Comparison of ENCODE assay signal across 8 cellular contexts in the genomic region with DNA sequence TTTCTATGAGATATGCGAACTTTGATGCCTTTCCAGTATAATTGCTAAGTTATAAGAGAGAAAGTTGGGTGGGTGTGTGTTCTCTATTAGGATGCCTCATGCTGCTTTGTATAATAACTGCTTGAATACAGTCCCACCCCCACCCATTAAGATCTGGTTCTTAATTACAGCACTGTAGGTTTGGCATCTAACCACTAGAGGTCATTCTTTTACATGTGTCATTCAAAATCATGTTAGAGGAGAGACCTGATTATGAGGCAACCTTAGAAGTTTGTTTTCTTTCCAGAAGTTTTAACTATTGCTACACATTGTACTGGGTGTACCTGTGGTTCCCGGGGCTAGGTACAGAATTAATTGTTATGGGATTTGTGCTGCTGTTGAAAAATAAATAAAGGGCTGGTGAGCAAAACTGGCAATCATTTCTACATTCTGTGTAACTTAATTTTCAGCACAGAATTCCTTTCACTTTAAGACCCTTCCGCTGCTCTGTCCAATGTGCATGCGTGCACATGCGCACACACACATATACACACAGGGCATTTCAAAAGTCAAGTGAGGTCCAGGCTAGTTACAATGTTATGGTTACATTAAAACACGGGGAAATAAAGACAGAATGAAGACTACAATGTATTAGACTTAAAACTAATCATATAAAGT.
A peak's percentile ranks its signal among the peaks of the same experiment; 100 is the strongest.
DNase-seq lines count a peak whose midpoint lies in the region; ATAC-seq, FAIRE-seq and TF ChIP-seq lines count a peak whose summit lies in the region.

No MANE protein-coding gene starts in this region.

- CTCF ChIA-PET in GM12878 (lab: Yijun Ruan, JAX) (interaction anchor here (0.6 to 1.8 kb wide), 14 partner anchors 9 to 820 kb away, joined by 3 to 12 read pairs (median 3); no protein-coding TSS in a partner anchor), HepG2 (lab: Yijun Ruan, JAX; ENCODE audit: low intra/inter-chr PET ratio, low total read pairs) (no interaction called here)

- H3K27ac ChIP-seq in KMS-11 (no peak overlapping the region), GM12878 (ENCODE audit: control insufficient read depth, insufficient read depth) (no peak overlapping the region), HepG2 (ENCODE audit: extremely low read length, insufficient read depth, low read length) (no peak overlapping the region)

- H3K79me2 ChIP-seq in KMS-11 (ENCODE audit: insufficient read depth, low read depth) (no peaks in the 10 kb centered on the region), GM12878 (ENCODE audit: control insufficient read depth, insufficient read depth, low read length) (no peaks in the 10 kb centered on the region), HepG2 (ENCODE audit: insufficient read depth, low read length) (no peaks in the 10 kb centered on the region)

- no peak overlapping the region for H3K9ac ChIP-seq in KMS-11
- H3K9ac ChIP-seq in GM12878 (ENCODE audit: control insufficient read depth, insufficient read depth, low read length) = no peak overlapping the region
- H3K9ac ChIP-seq in HepG2 (ENCODE audit: insufficient read depth, low read depth, low read length) = no peak overlapping the region

- H3K4me2 ChIP-seq in KMS-11 (no peak overlapping the region), GM12878 (ENCODE audit: control insufficient read depth, insufficient read depth) (no peak overlapping the region), HepG2 (ENCODE audit: low read depth, low read length) (no peak overlapping the region)

- intact Hi-C loops in GM12878 (cut with micrococcal nuclease; ENCODE audit: unreplicated experiment) = loop anchor here (2.0 to 5.0 kb wide), 5 partner anchors 80 to 377 kb away; no protein-coding TSS in a partner anchor
- intact Hi-C loops in HepG2 (cut with micrococcal nuclease; ENCODE audit: unreplicated experiment) = loop anchor here (10.0 kb wide), 1 partner anchor 777 kb away; no protein-coding TSS in a partner anchor

- H3K27me3 ChIP-seq in KMS-11 (ENCODE audit: insufficient read depth, low read depth) (no peaks in the 10 kb centered on the region), GM12878 (replicated peaks in 1 of 2; ENCODE audit: control insufficient read depth in 2 of 2, insufficient read depth in 2 of 2, low read length in 1 of 2) (no peaks in the 10 kb centered on the region), HepG2 (ENCODE audit: control insufficient read depth in 1 of 2, insufficient read depth in 2 of 2, low read length in 2 of 2) (no peaks in the 10 kb centered on the region)

- in situ Hi-C loops in GM12878 (cut with MboI) (loop anchor here (10.0 kb wide), 1 partner anchor 387 kb away; no protein-coding TSS in a partner anchor), HepG2 (cut with HindIII; ENCODE audit: extremely low pct_ligation_motif_present, low pct_unique_long_range_greater_than_20kb) (no loop called here)

- H3K9me3 ChIP-seq in GM12878 (replicated peaks; ENCODE audit: control insufficient read depth, insufficient read depth, low read length) (no peaks in the 10 kb centered on the region), HepG2 (ENCODE audit: low read length) (peaks cover 7% of the 10 kb centered on the region; the same call in 1 of the 2 replicates)

- BruUV-seq in GM12878 (replicated peaks; lab: Mats Ljungman, UMichigan) = no TSS peak
- BruUV-seq in HepG2 (replicated peaks; lab: Mats Ljungman, UMichigan) = no TSS peak

- TF ChIP-seq CTCF in AG10803 (conservative IDR thresholded peaks at IDR 0.05; ENCODE audit: low read length) = peak; percentile 15
- TF ChIP-seq CTCF in KMS-11 (conservative IDR thresholded peaks at IDR 0.05; ENCODE audit: low read depth, low read length) = peak; percentile 62
- peak; percentile 57 to 71 (median 59); a peak in 5 of 6 replicates for TF ChIP-seq CTCF in GM12878 (IDR thresholded peaks at IDR 0.05 in 2 of 3, conservative IDR thresholded peaks at IDR 0.05 in 1 of 3; ENCODE audit: control insufficient read depth in 2 of 3, extremely low read depth in 1 of 3, insufficient read depth in 1 of 3, low read depth in 3 of 3, low read length in 3 of 3)
- peak; percentile 25; the same call in 1 of the 2 replicates for TF ChIP-seq CTCF in HepG2 (CRISPR knock-in tag; IDR thresholded peaks at IDR 0.05)

- H3K4me1 ChIP-seq in KMS-11 (ENCODE audit: low read depth, poor library complexity, severe bottlenecking) (no peaks in the 10 kb centered on the region), GM12878 (ENCODE audit: control insufficient read depth, insufficient read depth, low read length) (no peaks in the 10 kb centered on the region), HepG2 (ENCODE audit: insufficient read depth, low read length) (no peaks in the 10 kb centered on the region)

- peak; percentile 64 for FAIRE-seq in GM12878 (lab: Jason Lieb, UNC)
- FAIRE-seq in HepG2 (lab: Jason Lieb, UNC) = no peak

- SMC1A ChIA-PET in GM12878 (lab: Charles Lee; ENCODE audit: uncharacterized antibody, unreplicated experiment) = interaction anchor here (0.6 to 3.4 kb wide), 11 partner anchors 9 to 177 kb away, joined by 3 to 13 read pairs (median 4); no protein-coding TSS in a partner anchor

- POLR2A ChIA-PET in GM12878 (lab: Charles Lee) (interaction anchor here (0.5 kb wide), 1 partner anchor 863 kb away, joined by 3 read pairs; no protein-coding TSS in a partner anchor), HepG2 (lab: Yijun Ruan, JAX) (no interaction called here)

- RAD21 ChIA-PET in GM12878 (lab: Charles Lee; ENCODE audit: unreplicated experiment) = interaction anchor here (0.8 to 1.2 kb wide), 4 partner anchors 46 to 885 kb away, joined by 3 read pairs; no protein-coding TSS in a partner anchor

- 14% methylated on average over 6 of the region's 6 CpGs for WGBS in GM12878 (ENCODE audit: insufficient coverage, insufficient replicate concordance, low lambda C conversion rate, missing lambda C conversion rate)
- 29% methylated on average over 6 of the region's 6 CpGs for WGBS in HepG2 (ENCODE audit: low lambda C conversion rate)

- H3K36me3 ChIP-seq in KMS-11 (ENCODE audit: insufficient read depth) (no peaks in the 10 kb centered on the region), GM12878 (ENCODE audit: control insufficient read depth in 2 of 2, insufficient read depth in 2 of 2, low read length in 1 of 2) (no peaks in the 10 kb centered on the region), HepG2 (replicated peaks in 1 of 2; ENCODE audit: control insufficient read depth in 1 of 2, insufficient read depth in 2 of 2, low read length in 2 of 2) (no peaks in the 10 kb centered on the region)

- TF ChIP-seq EP300 in GM12878 (IDR thresholded peaks at IDR 0.05; ENCODE audit: borderline replicate concordance in 1 of 2, control insufficient read depth in 1 of 2, low read depth in 2 of 2, low read length in 2 of 2) = no peak
- no peak for TF ChIP-seq EP300 in HepG2 (IDR thresholded peaks at IDR 0.05; ENCODE audit: low read depth in 2 of 2, low read length in 2 of 2)
- no peak for TF ChIP-seq EP300 in HepG2 (CRISPR knock-in tag; IDR thresholded peaks at IDR 0.05; ENCODE audit: borderline replicate concordance)

- ATAC-seq in GM18907 (IDR thresholded peaks at IDR 0.05; ENCODE audit: unreplicated experiment) (peak; percentile 75), GM12878 (peak; percentile 97), HepG2 (peak; percentile 65), HG02970 (IDR thresholded peaks at IDR 0.05; ENCODE audit: low FRiP score, unreplicated experiment) (no peak)

- TF ChIP-seq POLR2A in GM12878 (IDR thresholded peaks at IDR 0.05; ENCODE audit: low read depth, low read length) (no peak), HepG2 (IDR thresholded peaks at IDR 0.05; ENCODE audit: insufficient read depth in 1 of 2, low read depth in 2 of 2, low read length in 2 of 2) (no peak)

- H3K4me3 ChIP-seq in AG10803 (ENCODE audit: low read length) (no peak overlapping the region), KMS-11 (IDR thresholded peaks at IDR 0.05; ENCODE audit: insufficient read depth, low read depth, low read length) (no peak overlapping the region), GM12878 (no peak overlapping the region), HepG2 (replicated peaks in 1 of 3; ENCODE audit: insufficient read depth in 1 of 3, low read depth in 2 of 3, low read length in 3 of 3) (no peak overlapping the region)

- H4K20me1 ChIP-seq in KMS-11 (ENCODE audit: insufficient read depth) = no peaks in the 10 kb centered on the region
- H4K20me1 ChIP-seq in GM12878 (ENCODE audit: control insufficient read depth, insufficient read depth) = no peaks in the 10 kb centered on the region
- no peaks in the 10 kb centered on the region for H4K20me1 ChIP-seq in HepG2 (ENCODE audit: insufficient read depth, low read length)

- TF ChIP-seq RAD21 in GM12878 (IDR thresholded peaks at IDR 0.05; ENCODE audit: insufficient read depth, low read depth, low read length) (peak; percentile 71), HepG2 (CRISPR knock-in tag; IDR thresholded peaks at IDR 0.05) (no peak)

- DNase-seq in AG10803 (ENCODE audit: low read depth) = no peak
- peak; percentile 5 for DNase-seq in GM12878 (ENCODE audit: low read depth, low spot score)
- peak; percentile 8 for DNase-seq in HepG2 (ENCODE audit: low spot score)
- no peak for DNase-seq in T-helper 9 cell
- DNase-seq in activated gamma-delta T cell treated with Interleukin-2 at 50 U/mL for 16 hours = no peak

- H2AFZ ChIP-seq in KMS-11 (ENCODE audit: low read depth) (no peak overlapping the region), GM12878 (ENCODE audit: control insufficient read depth, low read depth, low read length) (no peak overlapping the region), HepG2 (ENCODE audit: low read length) (no peak overlapping the region)

TF ChIP-seq in GM12878, 131 proteins besides CTCF, POLR2A, EP300 and RAD21 (continues in another document):
- peak; percentile 85 for TF ChIP-seq PKNOX1 (IDR thresholded peaks at IDR 0.05)

TF ChIP-seq in HepG2, 621 proteins besides CTCF, POLR2A, EP300 and RAD21 (continues in another document):
- TF ChIP-seq GABPA (IDR thresholded peaks at IDR 0.05; ENCODE audit: low read depth, low read length) = no peak
- TF ChIP-seq GABPA (CRISPR knock-in tag; IDR thresholded peaks at IDR 0.05; ENCODE audit: low read depth) = no peak
- no peak for TF ChIP-seq TEAD3 (CRISPR knock-in tag; optimal IDR thresholded peaks at IDR 0.05; ENCODE audit: borderline replicate concordance)
- TF ChIP-seq ZNF572 (CRISPR knock-in tag; IDR thresholded peaks at IDR 0.05) = no peak
- no peak for TF ChIP-seq SKI (IDR thresholded peaks at IDR 0.05; ENCODE audit: partially characterized antibody)
- no peak for TF ChIP-seq ZNF672 (CRISPR knock-in tag; IDR thresholded peaks at IDR 0.05)
- no peak for TF ChIP-seq MTF1 (CRISPR knock-in tag; IDR thresholded peaks at IDR 0.05)

Comparison
In these comparisons a context has a peak if more than half of its experiments do, and no peak if none do; other contexts are left out.
1. DNase-seq: peak in GM12878 (single experiment) and HepG2 (single experiment); none in AG10803 (single experiment), T-helper 9 cell (single experiment) and activated gamma-delta T cell treated with Interleukin-2 at 50 U/mL for 16 hours (single experiment).
2. Peak in every context shown above with its lines, with median percentiles within 50 percentile points of each other: CTCF ChIP-seq.